21 cellular contexts compared by ENCODE assay signal in genomic region chr12:77617818-77618217, GRCh38.
"Had no signal": no experiment of that assay in that cellular context is flagged by ENCODE, and none has a peak within 500 bp of the region (broad histone marks: within the 10 kb centered on the region; RNA-seq: fewer than 3 reads in every experiment).

No MANE protein-coding gene starts in this region.

- H3K9me3 ChIP-seq: colonic mucosa, gastrocnemius medialis, mucosa of descending colon had no signal

- H3K4me1 ChIP-seq: colonic mucosa, esophagus muscularis mucosa, foreskin keratinocyte, gastrocnemius medialis, heart right ventricle, left lung, lower lobe of right lung had no signal

- H3K27ac ChIP-seq: colonic mucosa, esophagus muscularis mucosa, foreskin keratinocyte, gastrocnemius medialis, heart right ventricle, left lung, lower lobe of right lung had no signal

- H3K27me3 ChIP-seq: colonic mucosa, esophagus muscularis mucosa, foreskin keratinocyte, gastrocnemius medialis, heart right ventricle, left lung had no signal

- H3K4me3 ChIP-seq: colonic mucosa, esophagus muscularis mucosa, gastrocnemius medialis, heart right ventricle, left lung, lower lobe of right lung, mucosa of descending colon had no signal

- FAIRE-seq: islet of Langerhans, keratinocyte had no signal

- H3K36me3 ChIP-seq: colonic mucosa, esophagus muscularis mucosa, gastrocnemius medialis, heart right ventricle, left lung, lower lobe of right lung had no signal

- ATAC-seq: effector memory CD8-positive, alpha-beta T cell; foreskin keratinocyte; gastrocnemius medialis; heart right ventricle; left cardiac atrium; left lung; left ventricle myocardium superior; lower lobe of right lung; mucosa of descending colon had no signal

- DNase-seq: colonic mucosa; cortex of kidney; effector CD8-positive, alpha-beta T cell; effector memory CD8-positive, alpha-beta T cell; endodermal cell; foreskin keratinocyte; gastrocnemius medialis; glutamatergic neuron; head of caudate nucleus; heart right ventricle; hippocampal formation; left cardiac atrium; left lung; left ventricle myocardium superior; lower lobe of right lung; mesenchymal stem cell; mucosa of descending colon; naive B cell had no signal
